Comparison of ENCODE assay signal across 9 cellular contexts in the genomic region with DNA sequence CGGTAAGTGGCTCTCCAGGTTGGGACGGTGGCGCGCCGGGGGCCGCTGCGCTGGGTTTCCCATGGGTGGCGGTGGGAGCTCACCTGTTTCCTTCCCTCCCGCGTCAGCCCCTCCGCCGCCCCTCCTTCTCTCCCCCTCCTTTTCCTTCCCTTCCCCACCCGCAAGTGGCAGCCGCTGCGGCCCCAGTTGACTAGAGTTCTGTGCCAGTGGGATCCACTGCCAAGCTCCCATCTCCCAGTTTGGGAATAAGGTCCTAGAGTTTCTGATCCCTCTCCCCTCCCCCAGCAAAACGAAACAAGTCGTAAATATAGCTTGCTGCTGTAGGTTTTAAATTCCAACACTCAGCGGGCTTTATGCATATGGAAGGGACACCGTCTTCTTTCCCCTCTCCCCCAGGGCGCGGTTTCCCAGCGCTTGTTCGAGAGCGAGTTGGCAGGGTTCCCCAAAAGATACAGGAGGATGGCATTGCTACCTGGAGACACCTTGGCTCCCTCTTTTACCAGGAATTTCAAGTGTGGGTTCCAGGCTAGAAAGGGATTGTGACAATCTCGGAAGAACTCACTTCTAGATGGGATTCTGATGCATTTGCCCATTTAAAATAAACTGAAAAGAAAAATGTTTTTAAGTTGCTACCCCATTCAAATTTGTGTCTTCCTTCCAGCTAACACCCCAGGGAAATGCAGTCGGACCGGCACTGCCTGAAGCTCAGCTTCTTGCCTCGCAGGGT. TPM values are rescaled to one million over a fixed set of nuclear protein-coding genes. Genes with fewer than 3 reads are reported as not detected.
DNase-seq lines count a peak whose midpoint lies in the region; ATAC-seq and TF ChIP-seq lines count a peak whose summit lies in the region.
"Had no signal": no experiment of that assay in that cellular context is flagged by ENCODE, and none has a peak within 500 bp of the region (broad histone marks: within the 10 kb centered on the region; RNA-seq: fewer than 3 reads in every experiment).

No MANE protein-coding gene starts in this region.

- TF ChIP-seq CTCF in MCF 10A (IDR thresholded peaks at IDR 0.05; ENCODE audit: unreplicated experiment) (no peak), testis (IDR thresholded peaks at IDR 0.05) (no peak)

- H3K9me3 Mint-ChIP-seq in MCF 10A (ENCODE audit: unreplicated experiment) = no peaks in the 10 kb centered on the region
- H3K9me3 Mint-ChIP-seq in activated CD8-positive, alpha-beta T cell treated with anti-CD3 and anti-CD28 coated beads, Interleukin-2, amount 10 ng/mL, durations not matched to agents 7 days and 5 days (ENCODE audit: insufficient read depth) = no peaks in the 10 kb centered on the region

- no peak for ATAC-seq in activated CD8-positive, alpha-beta T cell treated with anti-CD3 and anti-CD28 coated beads, Interleukin-2, amount 10 ng/mL, durations not matched to agents 7 days and 5 days
- ATAC-seq in HG03521 (IDR thresholded peaks at IDR 0.05; ENCODE audit: unreplicated experiment) = no peak

- DNase-seq in NCI-H1092 treated with DMSO at 0.1 percent for 48 hours (lab: John Stamatoyannopoulos, UW) = peak; percentile 58
- no peak for DNase-seq in NCI-H1092 (lab: John Stamatoyannopoulos, UW)
- peak; percentile 50 for DNase-seq in MCF 10A (ENCODE audit: unreplicated experiment)
- DNase-seq in kidney glomerular epithelial cell (lab: John Stamatoyannopoulos, UW) = peak; percentile 25
- peak; percentile 21 for DNase-seq in testis
- no peak for DNase-seq in activated CD8-positive, alpha-beta T cell treated with anti-CD3 and anti-CD28 coated beads, Interleukin-2, amount 10 ng/mL, durations not matched to agents 7 days and 5 days
- no peak for DNase-seq in NCI-H226

- H3K4me1 ChIP-seq in testis = no peaks in the 10 kb centered on the region

- CTCF ChIA-PET in MCF 10A (lab: Yijun Ruan, JAX) = interaction anchor here (0.6 to 1.5 kb wide), 7 partner anchors 13 to 385 kb away, joined by 3 to 5 read pairs (median 3); no protein-coding TSS in a partner anchor
- CTCF ChIA-PET in activated CD8-positive, alpha-beta T cell treated with anti-CD3 and anti-CD28 coated beads, Interleukin-2, amount 10 ng/mL, durations not matched to agents 7 days and 5 days (lab: Charles Lee) = interaction anchor here (0.7 kb wide), 1 partner anchor 9 kb away, joined by 3 read pairs; no protein-coding TSS in a partner anchor

- POLR2A ChIA-PET in MCF 10A (lab: Yijun Ruan, JAX) = interaction anchor here (0.6 to 4.8 kb wide), 23 partner anchors 8 to 549 kb away, joined by 3 to 81 read pairs (median 3); no protein-coding TSS in a partner anchor
- POLR2A ChIA-PET in activated CD8-positive, alpha-beta T cell treated with anti-CD3 and anti-CD28 coated beads, Interleukin-2, amount 10 ng/mL, durations not matched to agents 7 days and 5 days (lab: Charles Lee) = no interaction called here

- no peaks in the 10 kb centered on the region for H3K9me3 ChIP-seq in testis

- peak overlapping the region; percentile 49 to 59 for H3K4me3 ChIP-seq in testis

- peaks cover 6% of the 10 kb centered on the region for H3K36me3 Mint-ChIP-seq in MCF 10A (ENCODE audit: insufficient read depth, unreplicated experiment)
- H3K36me3 Mint-ChIP-seq in activated CD8-positive, alpha-beta T cell treated with anti-CD3 and anti-CD28 coated beads, Interleukin-2, amount 10 ng/mL, durations not matched to agents 7 days and 5 days (ENCODE audit: low read depth) = no peaks in the 10 kb centered on the region

- intact Hi-C loops in MCF 10A (cut with micrococcal nuclease) (loop anchor here (5.0 kb wide), 3 partner anchors 98 to 337 kb away; no protein-coding TSS in a partner anchor), testis (cut with DNase I; ENCODE audit: low total_unique reads) (no loop called here)

- 1% methylated on average over 28 of the region's 28 CpGs for WGBS in testis, 2 donors

- peak overlapping the region; percentile 59 for H3K27ac Mint-ChIP-seq in MCF 10A (ENCODE audit: low read depth, unreplicated experiment)
- H3K27ac Mint-ChIP-seq in activated CD8-positive, alpha-beta T cell treated with anti-CD3 and anti-CD28 coated beads, Interleukin-2, amount 10 ng/mL, durations not matched to agents 7 days and 5 days = no peak overlapping the region

- no peaks in the 10 kb centered on the region for H3K36me3 ChIP-seq in testis (ENCODE audit: low read depth, missing control alignments)

- no TSS peak for BruUV-seq in MCF 10A (replicated peaks; lab: Mats Ljungman, UMichigan)

- no peaks in the 10 kb centered on the region for H3K27me3 ChIP-seq in testis

- H3K4me3 Mint-ChIP-seq in MCF 10A (ENCODE audit: unreplicated experiment) = peak overlapping the region; percentile 84
- no peak overlapping the region for H3K4me3 Mint-ChIP-seq in activated CD8-positive, alpha-beta T cell treated with anti-CD3 and anti-CD28 coated beads, Interleukin-2, amount 10 ng/mL, durations not matched to agents 7 days and 5 days

- H3K4me1 Mint-ChIP-seq in MCF 10A (ENCODE audit: insufficient read depth, unreplicated experiment) = peaks cover 25% of the 10 kb centered on the region
- peaks cover 13% of the 10 kb centered on the region for H3K4me1 Mint-ChIP-seq in activated CD8-positive, alpha-beta T cell treated with anti-CD3 and anti-CD28 coated beads, Interleukin-2, amount 10 ng/mL, durations not matched to agents 7 days and 5 days (ENCODE audit: low read depth)

- no peak for TF ChIP-seq POLR2A in testis (IDR thresholded peaks at IDR 0.05)

- peak overlapping the region; percentile 46 to 48 for H3K27ac ChIP-seq in testis

- no peaks in the 10 kb centered on the region for H3K27me3 Mint-ChIP-seq in MCF 10A (ENCODE audit: insufficient read depth, unreplicated experiment)
- peaks cover 42% of the 10 kb centered on the region for H3K27me3 Mint-ChIP-seq in activated CD8-positive, alpha-beta T cell treated with anti-CD3 and anti-CD28 coated beads, Interleukin-2, amount 10 ng/mL, durations not matched to agents 7 days and 5 days (ENCODE audit: low read depth)

RNA-seq across cellular contexts. Expression of a gene that starts 1.2 kb away (rescaled TPM):
- total RNA-seq in MCF 10A (2022) (0.66 and 1.4 TPM in 2 replicates), testis (1 to 10 TPM in 1 of 2 donors, under 1 TPM in 1; 0.94 to 1.1 TPM)
- 0.71 TPM for polyA plus RNA-seq in testis (ENCODE audit: insufficient read depth, low read depth, low replicate concordance)
- not detected for total RNA-seq in activated CD8-positive, alpha-beta T cell treated with anti-CD3 and anti-CD28 coated beads, Interleukin-2, amount 10 ng/mL, durations not matched to agents 7 days and 5 days
- polyA plus RNA-seq: AG04450 had no signal

Comparison
In these comparisons a context has a peak if more than half of its experiments do, and no peak if none do; other contexts are left out.
1. DNase-seq: peak in NCI-H1092 treated with DMSO at 0.1 percent for 48 hours (single experiment), MCF 10A (single experiment), kidney glomerular epithelial cell (single experiment) and testis (single experiment); none in NCI-H1092 (single experiment), activated CD8-positive, alpha-beta T cell treated with anti-CD3 and anti-CD28 coated beads, Interleukin-2, amount 10 ng/mL, durations not matched to agents 7 days and 5 days (single experiment) and NCI-H226 (single experiment).